Comparison of ENCODE assay signal across 8 cellular contexts in genomic region chr15:66294157-66294931, GRCh38. TPM values are rescaled to one million over a fixed set of nuclear protein-coding genes. Genes with fewer than 3 reads are reported as not detected.
DNase-seq lines count a peak whose midpoint lies in the region; ATAC-seq, FAIRE-seq and TF ChIP-seq lines count a peak whose summit lies in the region.

No MANE protein-coding gene starts in this region.

- peak; percentile 18 for ATAC-seq in HG03159 (IDR thresholded peaks at IDR 0.05; ENCODE audit: unreplicated experiment)
- peak; percentile 65 for ATAC-seq in K562

- no peaks in the 10 kb centered on the region for H3F3A ChIP-seq in OCI-LY1 (ENCODE audit: insufficient read depth, low read length)

- intact Hi-C loops in K562 (cut with micrococcal nuclease): loop anchor here (5.0 kb wide), 1 partner anchor 203 kb away; the partner anchor contains the start of gene SNAPC5

- H3K27me3 ChIP-seq in OCI-LY1 (ENCODE audit: insufficient read depth, low read length) (no peaks in the 10 kb centered on the region), K562 (ENCODE audit: control insufficient read depth in 2 of 2, insufficient read depth in 2 of 2, low read length in 2 of 2) (no peaks in the 10 kb centered on the region), iPS-18a (ENCODE audit: control insufficient read depth, insufficient read depth, low read length) (no peaks in the 10 kb centered on the region), skeletal muscle tissue (ENCODE audit: control insufficient read depth in 3 of 3, insufficient read depth in 3 of 3, low read length in 3 of 3) (no peaks in the 10 kb centered on the region)

- H3K4me3 ChIP-seq in OCI-LY1 (ENCODE audit: low read depth, low read length, poor library complexity, severe bottlenecking) (peak overlapping the region; percentile 76), K562 (peak overlapping the region; percentile 45), iPS-18a (ENCODE audit: low read length) (peak overlapping the region; percentile 70), skeletal muscle tissue (ENCODE audit: low read length in 3 of 3) (peak overlapping the region; percentile 73 to 82 (median 79))

- POLR2A ChIA-PET in K562 (lab: Yijun Ruan, JAX): interaction anchor here (0.6 to 1.7 kb wide), 6 partner anchors 10 to 92 kb away, joined by 3 to 4 read pairs (median 3); no protein-coding TSS in a partner anchor

- H3K79me2 ChIP-seq in OCI-LY1 (ENCODE audit: insufficient read depth, low read length) (peaks cover 34% of the 10 kb centered on the region), K562 (ENCODE audit: control insufficient read depth, insufficient read depth, low read length) (peaks cover 22% of the 10 kb centered on the region)

- 0 out of 2 replicates have a peak, but pooled peaks have one; percentile 42 for TF ChIP-seq POLR2A in K562 (conservative IDR thresholded peaks at IDR 0.05)

- 6% methylated on average over 16 of the region's 16 CpGs for WGBS in K562 (ENCODE audit: insufficient coverage, low coverage, missing lambda C conversion rate)

- H3K9me3 ChIP-seq in OCI-LY1 (ENCODE audit: low read length) (no peaks in the 10 kb centered on the region), K562 (replicated peaks; ENCODE audit: control insufficient read depth, insufficient read depth, low read depth, low read length) (no peaks in the 10 kb centered on the region), iPS-18a (ENCODE audit: control insufficient read depth, low read depth, low read length) (no peaks in the 10 kb centered on the region), skeletal muscle tissue (ENCODE audit: control insufficient read depth in 3 of 3, low read length in 3 of 3) (no peaks in the 10 kb centered on the region)

- no peaks in the 10 kb centered on the region for H3K9me1 ChIP-seq in K562 (ENCODE audit: control insufficient read depth, insufficient read depth, low read length)

- H4K20me1 ChIP-seq in OCI-LY1 (ENCODE audit: insufficient read depth, low read length) (no peaks in the 10 kb centered on the region), K562 (replicated peaks; ENCODE audit: control insufficient read depth, insufficient read depth, low read length) (no peaks in the 10 kb centered on the region)

- FAIRE-seq in K562 (lab: Jason Lieb, UNC): no peak

- H3K4me1 ChIP-seq in OCI-LY1 (ENCODE audit: insufficient read depth, low read length, severe bottlenecking): peaks cover 54% of the 10 kb centered on the region
- H3K4me1 ChIP-seq in K562 (replicated peaks in 1 of 2; ENCODE audit: control insufficient read depth in 2 of 2, insufficient read depth in 2 of 2, low read length in 2 of 2): peaks cover 17 to 20% of the 10 kb centered on the region in 2 experiments
- H3K4me1 ChIP-seq in iPS-18a (ENCODE audit: control insufficient read depth, low read depth, low read length): peaks cover 19% of the 10 kb centered on the region
- H3K4me1 ChIP-seq in skeletal muscle tissue (ENCODE audit: control insufficient read depth in 3 of 3, insufficient read depth in 3 of 3, low read length in 3 of 3): peaks cover 12 to 18% (median 18%) of the 10 kb centered on the region in 3 donors

- TF ChIP-seq CTCF in GM13976 (IDR thresholded peaks at IDR 0.05; ENCODE audit: borderline replicate concordance, control extremely low read depth, extremely low read depth, insufficient read depth, missing control alignments) (no peak), OCI-LY1 (IDR thresholded peaks at IDR 0.05; ENCODE audit: low read length) (no peak), K562 (IDR thresholded peaks at IDR 0.05 in 2 of 3, conservative IDR thresholded peaks at IDR 0.05 in 1 of 3; ENCODE audit: insufficient read depth in 2 of 3, low read depth in 1 of 3, low read length in 3 of 3) (no peak)

- TSS peak; percentile 54 for BruUV-seq in K562 (replicated peaks; lab: Mats Ljungman, UMichigan)

- in situ Hi-C loops in GM13976 (cut with MboI; ENCODE audit: low sequenced_read_pairs, unreplicated experiment) (no loop called here), K562 (cut with MboI) (no loop called here)

- H3K9me2 ChIP-seq in OCI-LY1 (ENCODE audit: low read depth, low read length): no peaks in the 10 kb centered on the region

- peaks cover 30% of the 10 kb centered on the region; the same call in 1 of the 2 replicates for H3K36me3 ChIP-seq in OCI-LY1 (ENCODE audit: insufficient read depth, low read length)
- peaks cover 21% of the 10 kb centered on the region for H3K36me3 ChIP-seq in K562 (ENCODE audit: control insufficient read depth, insufficient read depth, low read length)
- no peaks in the 10 kb centered on the region for H3K36me3 ChIP-seq in iPS-18a (ENCODE audit: control insufficient read depth, low read depth, low read length)
- peaks cover 0 to 6% (median 4%) of the 10 kb centered on the region in 3 donors for H3K36me3 ChIP-seq in skeletal muscle tissue (ENCODE audit: control insufficient read depth in 3 of 3, insufficient read depth in 3 of 3, low read length in 3 of 3)

- H3K9ac ChIP-seq in OCI-LY1 (ENCODE audit: low read length) (peak overlapping the region; percentile 88), K562 (ENCODE audit: insufficient read depth in 1 of 2, low read depth in 2 of 2, low read length in 2 of 2) (peak overlapping the region; percentile 85 to 97), iPS-18a (ENCODE audit: low read length) (peak overlapping the region; percentile 71), skeletal muscle tissue (ENCODE audit: low read depth in 1 of 3, low read length in 3 of 3) (peak overlapping the region; percentile 86 to 96 (median 90))

- no peak for TF ChIP-seq EP300 in K562 (IDR thresholded peaks at IDR 0.05; ENCODE audit: low read length)

- CTCF ChIA-PET in K562 (lab: Yijun Ruan, JAX; ENCODE audit: low intra/inter-chr PET ratio): no interaction called here

- peak overlapping the region; percentile 83 for H3K4me2 ChIP-seq in OCI-LY1 (ENCODE audit: low read length)
- H3K4me2 ChIP-seq in K562 (ENCODE audit: insufficient read depth, low read length): peak overlapping the region; percentile 96

- H3K27ac ChIP-seq in OCI-LY1 (ENCODE audit: low read depth, low read length, poor library complexity, severe bottlenecking) (peak overlapping the region; percentile 92), K562 (ENCODE audit: extremely low read depth, low read depth, low read length) (peak overlapping the region; percentile 82), iPS-18a (ENCODE audit: low read length) (peak overlapping the region; percentile 35), skeletal muscle tissue (ENCODE audit: low read depth, low read length) (peak overlapping the region; percentile 83)

- TF ChIP-seq RAD21 in K562 (CRISPR knock-in tag; conservative IDR thresholded peaks at IDR 0.05 in 1 of 2, IDR thresholded peaks at IDR 0.05 in 1 of 2): no peak

- DNase-seq in AML-193 (lab: John Stamatoyannopoulos, UW): peak; percentile 53 to 65
- DNase-seq in GM13976 (ENCODE audit: low spot score): peak; percentile 42
- DNase-seq in K562 (ENCODE audit: extremely low read depth in 1 of 4, low spot score in 3 of 4): peak in 3 of 4 experiments; percentile 17 to 63 (median 56)
- DNase-seq in NCI-H128 (lab: John Stamatoyannopoulos, UW; ENCODE audit: unreplicated experiment): no peak

- H2AFZ ChIP-seq in OCI-LY1 (ENCODE audit: low read length) (no peak overlapping the region), K562 (ENCODE audit: low read depth, low read length) (peak overlapping the region; percentile 91)

TF ChIP-seq in K562, 482 proteins besides CTCF, POLR2A, EP300 and RAD21 (continues in another document):
- TF ChIP-seq ZNF507 (tag; conservative IDR thresholded peaks at IDR 0.05) (no peak), CREM (IDR thresholded peaks at IDR 0.05; ENCODE audit: low read depth) (no peak), BRD9 (IDR thresholded peaks at IDR 0.05; ENCODE audit: low read depth, partially characterized antibody) (no peak), ZC3H4 (CRISPR knock-in tag; IDR thresholded peaks at IDR 0.05; ENCODE audit: borderline replicate concordance) (no peak)

RNA-seq across cellular contexts. Expression of gene DIS3L, which starts 1.0 kb away (rescaled TPM):
- total RNA-seq in K562 (2011; cell fraction: chromatin; rRNA removed; ENCODE audit: low replicate concordance): 20.0 and 41.6 TPM in 2 replicates
- total RNA-seq in K562 (2011; cell fraction: nucleolus; rRNA removed): 15.7 and 16.5 TPM in 2 replicates
- total RNA-seq in K562 (2011; cell fraction: nucleoplasm; rRNA removed): 16.1 and 17.0 TPM in 2 replicates
- total RNA-seq in K562 (2014; rRNA removed) (11.8 and 16.2 TPM in 2 replicates), K562 (2014; rRNA removed; fragmentation: Illumina TruSeq; extraction: Trizol) (25.0 and 25.4 TPM in 2 replicates), K562 (2015; rRNA removed; fragmentation: Illumina TruSeq; extraction: Trizol) (25.4 and 25.6 TPM in 2 replicates), K562 (2021) (16.6 and 16.9 TPM in 2 replicates), skeletal muscle tissue (28.7 TPM)
- polyA plus RNA-seq in K562 (2011; rRNA removed) (19.8 and 34.6 TPM in 2 replicates), K562 (2014; fragmentation: Illumina TruSeq; extraction: Trizol) (16.4 and 19.4 TPM in 2 replicates), K562 (2014; fragmentation: Nextera tagmentation; extraction: Ambion mirVana) (1 to 10 TPM; 5.9 to 6.4 TPM), K562 (2014; rRNA removed) (15.1 and 15.3 TPM in 2 replicates)
- polyA plus RNA-seq in K562 (2011; cell fraction: cytosol; rRNA removed): 6.5 and 11.5 TPM in 2 replicates
- 7.7 and 9.5 TPM in 2 replicates for polyA plus RNA-seq in K562 (2011; cell fraction: nucleus; rRNA removed)
- 13.2 and 20.8 TPM in 2 replicates for polyA plus RNA-seq in K562 (2012)
- 77.1 and 80.9 TPM in 2 replicates for polyA minus RNA-seq in K562 (2011; rRNA and poly(A)+ RNA removed)
- polyA minus RNA-seq in K562 (2011; cell fraction: cytosol; rRNA and poly(A)+ RNA removed): 9.5 and 21.1 TPM in 2 replicates
- 11.8 and 20.4 TPM in 2 replicates for polyA minus RNA-seq in K562 (2011; cell fraction: nucleus; rRNA and poly(A)+ RNA removed)

RNA-seq across cellular contexts. Expression of gene MEGF11, which starts 40.8 kb away (rescaled TPM):
- total RNA-seq in K562 (2011; cell fraction: chromatin; rRNA removed; ENCODE audit: low replicate concordance): 0.26 TPM in 1 of 2 replicates, not detected in the other
- total RNA-seq in K562 (2011; cell fraction: nucleolus; rRNA removed): 0.66 TPM in 1 of 2 replicates, not detected in the other
- total RNA-seq in K562 (2011; cell fraction: nucleoplasm; rRNA removed): 0.46 TPM in 1 of 2 replicates, not detected in the other
- total RNA-seq in K562 (2014; rRNA removed) (not detected in 2 replicates), K562 (2014; rRNA removed; fragmentation: Illumina TruSeq; extraction: Trizol) (not detected in 2 replicates), K562 (2015; rRNA removed; fragmentation: Illumina TruSeq; extraction: Trizol) (not detected in 2 replicates), K562 (2021) (not detected in 2 replicates), skeletal muscle tissue (0.52 TPM)
- polyA plus RNA-seq in K562 (2011; rRNA removed) (not detected in 2 replicates), K562 (2014; fragmentation: Illumina TruSeq; extraction: Trizol) (not detected in 2 replicates), K562 (2014; fragmentation: Nextera tagmentation; extraction: Ambion mirVana) (under 1 TPM; 0.06 to 0.20 TPM), K562 (2014; rRNA removed) (0.23 TPM in 1 of 2 replicates, not detected in the other)
- polyA plus RNA-seq in K562 (2011; cell fraction: cytosol; rRNA removed): 0.18 TPM in 1 of 2 replicates, not detected in the other
- polyA plus RNA-seq in K562 (2011; cell fraction: nucleus; rRNA removed): not detected in 2 replicates
- 0.44 and 1.9 TPM in 2 replicates for polyA plus RNA-seq in K562 (2012)
- not detected in 2 replicates for polyA minus RNA-seq in K562 (2011; rRNA and poly(A)+ RNA removed)
- polyA minus RNA-seq in K562 (2011; cell fraction: cytosol; rRNA and poly(A)+ RNA removed): not detected in 2 replicates
- 0.44 TPM in 1 of 2 replicates, not detected in the other for polyA minus RNA-seq in K562 (2011; cell fraction: nucleus; rRNA and poly(A)+ RNA removed)

Comparison
In these comparisons a context has a peak if more than half of its experiments do, and no peak if none do; other contexts are left out.
1. H3K27ac ChIP-seq: peak in every context shown above with its lines; median percentile 92 in OCI-LY1; 83 in skeletal muscle tissue; 82 in K562; 35 in iPS-18a.